ENCODE assay signal across 8 cellular contexts in the genomic region with DNA sequence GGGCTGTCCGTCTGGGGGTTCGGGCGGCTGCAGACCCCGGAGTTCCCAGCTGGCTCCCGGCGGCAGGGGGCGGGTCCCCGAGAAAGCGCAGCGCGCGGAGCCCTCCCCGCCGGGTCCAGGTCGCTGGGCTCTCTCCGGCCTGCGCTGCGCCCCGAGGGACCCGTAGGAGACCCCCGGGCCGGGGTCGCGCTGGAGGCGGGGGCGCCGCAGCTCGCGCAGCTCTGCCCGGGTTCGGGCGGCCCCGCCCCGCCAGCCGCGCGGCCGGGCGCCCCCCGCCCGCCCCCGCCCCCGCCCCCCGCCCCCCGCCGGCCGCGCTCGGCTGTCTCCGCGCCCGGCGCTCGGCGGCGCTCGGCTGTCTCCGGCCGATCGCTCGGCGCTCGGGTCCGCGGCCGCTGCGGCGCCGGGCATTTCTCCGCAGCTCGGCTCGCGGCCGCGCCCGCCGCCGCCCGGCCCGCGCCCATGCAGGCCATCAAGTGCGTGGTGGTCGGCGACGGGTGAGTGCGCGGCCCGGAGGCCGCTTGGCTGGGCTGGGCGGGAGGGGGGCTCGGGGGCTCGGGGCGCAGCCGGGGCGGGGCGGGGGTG. TPM values are rescaled to one million over a fixed set of nuclear protein-coding genes. Genes with fewer than 3 reads are reported as not detected.
DNase-seq lines count a peak whose midpoint lies in the region; ATAC-seq and TF ChIP-seq lines count a peak whose summit lies in the region.

A gene (plus strand): TSS at position 376 of the 582 bp plus-strand sequence. CDS start 84 bp downstream, at position 460.

- ATAC-seq in activated CD8-positive, alpha-beta T cell treated with anti-CD3 and anti-CD28 coated beads for 36 hours: peak; percentile 49
- no peak for ATAC-seq in GM19397 (IDR thresholded peaks at IDR 0.05; ENCODE audit: unreplicated experiment)

- DNase-seq in G401 (ENCODE audit: low spot score) (no peak), left ventricle myocardium inferior (no peak), sigmoid colon (no peak), NCI-H2029 (lab: John Stamatoyannopoulos, UW) (no peak)
- DNase-seq in activated CD8-positive, alpha-beta T cell treated with anti-CD3 and anti-CD28 coated beads for 36 hours: no peak
- no peak for DNase-seq in activated CD4-positive, alpha-beta T cell treated with anti-CD3 and anti-CD28 coated beads, Interleukin-2, amount 50 U/mL, for 4 hours

- peak within 1 kb of the TSS; percentile 73 for H3K4me3 Mint-ChIP-seq in activated CD8-positive, alpha-beta T cell treated with anti-CD3 and anti-CD28 coated beads for 36 hours

- H3K27ac ChIP-seq in left ventricle myocardium inferior (replicated peaks): no peak within 1 kb of the TSS
- H3K27ac ChIP-seq in sigmoid colon: peak within 1 kb of the TSS; percentile 18 to 61 (median 59)

- no peak within 1 kb of the TSS for H3K27ac Mint-ChIP-seq in activated CD8-positive, alpha-beta T cell treated with anti-CD3 and anti-CD28 coated beads for 36 hours

- no peaks in the 10 kb centered on the region for H3K36me3 ChIP-seq in left ventricle myocardium inferior
- no peaks in the 10 kb centered on the region for H3K36me3 ChIP-seq in sigmoid colon

- H3K4me1 ChIP-seq in left ventricle myocardium inferior: peaks cover 40% of the 10 kb centered on the region
- H3K4me1 ChIP-seq in sigmoid colon: peaks cover 0 to 32% (median 29%) of the 10 kb centered on the region in 4 donors

- no peak for TF ChIP-seq CTCF in activated CD8-positive, alpha-beta T cell treated with anti-CD3 and anti-CD28 coated beads for 36 hours (IDR thresholded peaks at IDR 0.05)
- no peak for TF ChIP-seq CTCF in left ventricle myocardium inferior (IDR thresholded peaks at IDR 0.05; ENCODE audit: borderline replicate concordance)
- no peak for TF ChIP-seq CTCF in sigmoid colon (IDR thresholded peaks at IDR 0.05)

- TF ChIP-seq POLR2A in sigmoid colon (IDR thresholded peaks at IDR 0.05): no peak

- no peaks in the 10 kb centered on the region for H3K9me3 Mint-ChIP-seq in activated CD8-positive, alpha-beta T cell treated with anti-CD3 and anti-CD28 coated beads for 36 hours

- TF ChIP-seq EP300 in Ishikawa (IDR thresholded peaks at IDR 0.05; ENCODE audit: borderline replicate concordance): no peak
- no peak for TF ChIP-seq EP300 in sigmoid colon (IDR thresholded peaks at IDR 0.05)

- no peaks in the 10 kb centered on the region for H3K27me3 Mint-ChIP-seq in activated CD8-positive, alpha-beta T cell treated with anti-CD3 and anti-CD28 coated beads for 36 hours

- WGBS in sigmoid colon, 2 donors: 1% methylated on average over 96 of the region's 96 CpGs

- H3K4me3 ChIP-seq in left ventricle myocardium inferior: peak within 1 kb of the TSS; percentile 68
- H3K4me3 ChIP-seq in sigmoid colon: peak within 1 kb of the TSS; percentile 23 to 58 (median 42)

- TF ChIP-seq RAD21 in Ishikawa (IDR thresholded peaks at IDR 0.05; ENCODE audit: low read depth): no peak

- peaks cover 11% of the 10 kb centered on the region for H3K4me1 Mint-ChIP-seq in activated CD8-positive, alpha-beta T cell treated with anti-CD3 and anti-CD28 coated beads for 36 hours (ENCODE audit: low read depth)

- POLR2A ChIA-PET in activated CD8-positive, alpha-beta T cell treated with anti-CD3 and anti-CD28 coated beads for 36 hours (lab: Charles Lee): interaction anchor here (1.3 kb wide), 1 partner anchor 114 kb away, joined by 3 read pairs; no protein-coding TSS in a partner anchor

- peaks cover 6% of the 10 kb centered on the region for H3K36me3 Mint-ChIP-seq in activated CD8-positive, alpha-beta T cell treated with anti-CD3 and anti-CD28 coated beads for 36 hours (ENCODE audit: low read depth)

- CTCF ChIA-PET in activated CD8-positive, alpha-beta T cell treated with anti-CD3 and anti-CD28 coated beads for 36 hours (lab: Charles Lee): interaction anchor here (1.3 to 3.8 kb wide), 7 partner anchors 11 to 123 kb away, joined by 4 to 28 read pairs (median 18); a partner anchor contains a TSS

- H3K9me3 ChIP-seq in left ventricle myocardium inferior (replicated peaks) (no peaks in the 10 kb centered on the region), sigmoid colon (no peaks in the 10 kb centered on the region)

- peaks cover 9% of the 10 kb centered on the region for H3K27me3 ChIP-seq in left ventricle myocardium inferior (ENCODE audit: low read depth)
- peaks cover 6 to 21% (median 18%) of the 10 kb centered on the region in 3 donors for H3K27me3 ChIP-seq in sigmoid colon

- in situ Hi-C loops in G401 (cut with HindIII; ENCODE audit: low sequenced_read_pairs): no loop called here

- intact Hi-C loops in activated CD8-positive, alpha-beta T cell treated with anti-CD3 and anti-CD28 coated beads for 36 hours (cut with micrococcal nuclease): no loop called here
- intact Hi-C loops in left ventricle myocardium inferior (cut with micrococcal nuclease): loop anchor here (5.0 kb wide), 1 partner anchor 116 kb away; no protein-coding TSS in a partner anchor
- intact Hi-C loops in sigmoid colon (cut with DNase I): no loop called here

TF ChIP-seq in Ishikawa, 13 proteins besides CTCF, POLR2A, EP300 and RAD21:
- TF ChIP-seq TEAD4 (IDR thresholded peaks at IDR 0.05) (no peak), FOXM1 (IDR thresholded peaks at IDR 0.05; ENCODE audit: borderline replicate concordance, low read depth) (no peak), ZBTB7A (IDR thresholded peaks at IDR 0.05; ENCODE audit: low read depth) (peak; percentile 80)

RNA-seq across cellular contexts. Expression of the gene that starts here (rescaled TPM):
- total RNA-seq in G401 (2014; rRNA removed; shearing (Covaris generic)): 176 and 261 TPM in 2 replicates
- total RNA-seq in activated CD8-positive, alpha-beta T cell treated with anti-CD3 and anti-CD28 coated beads for 36 hours: 1 to 10 TPM; 5.5 to 5.8 TPM
- total RNA-seq in left ventricle myocardium inferior (0.82 TPM), sigmoid colon (1 to 10 TPM in 3 of 4 donors, under 1 TPM in 1; 0.99 to 6.1 (median 2.8) TPM)
- 10 to 100 TPM in 1 of 3 donors, 1 to 10 TPM in 1, under 1 TPM in 1; 0.60 to 11.8 (median 2.8) TPM for polyA plus RNA-seq in sigmoid colon

Comparison
In these comparisons a context has a peak if more than half of its experiments do, and no peak if none do; other contexts are left out.
1. RNA of the gene that starts here (total RNA-seq): 176 to 261 TPM in G401; 5.5 to 5.8 TPM in activated CD8-positive, alpha-beta T cell treated with anti-CD3 and anti-CD28 coated beads for 36 hours, 0.99 to 6.1 TPM in sigmoid colon and 0.82 TPM in left ventricle myocardium inferior (single experiment); every median in the first group is over 10 times any median in the second.